Comparison of ENCODE assay signal across 22 cellular contexts in the genomic region with DNA sequence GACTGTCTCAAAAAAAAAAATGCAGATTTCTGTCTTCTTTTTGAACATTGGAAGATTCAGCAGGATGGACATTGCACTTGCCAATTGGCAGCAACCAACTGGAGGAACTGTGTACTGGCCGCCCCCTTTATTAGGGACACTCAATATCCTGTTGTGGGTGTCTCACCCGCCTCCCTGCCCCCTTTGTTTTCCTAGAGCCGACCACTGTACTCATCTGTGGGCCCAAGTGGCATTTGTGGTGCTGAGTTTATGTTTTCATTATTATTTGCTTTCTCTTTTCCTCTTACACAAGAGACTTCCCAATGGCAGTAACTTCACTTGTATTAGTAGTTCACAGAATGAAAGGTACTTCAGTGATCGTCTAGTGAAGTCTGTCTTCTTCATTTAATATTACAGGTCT.
"Had no signal": no experiment of that assay in that cellular context is flagged by ENCODE, and none has a peak within 500 bp of the region (broad histone marks: within the 10 kb centered on the region; RNA-seq: fewer than 3 reads in every experiment).

No MANE protein-coding gene starts in this region.

- ATAC-seq: heart left ventricle; left lobe of liver; lower lobe of right lung; natural killer cell; psoas muscle; right lobe of liver; stimulated activated effector memory CD8-positive, alpha-beta T cell treated with anti-CD3 and anti-CD28 coated beads, Interleukin-12 subunit alpha, Interleukin-12 subunit beta, amount 100 ng/mL, for 72 hours; stimulated activated naive CD8-positive, alpha-beta T cell treated with anti-CD3 and anti-CD28 coated beads, Interleukin-15, Interleukin-2, amounts not matched to agents 100 U/mL and 50 U/mL, for 24 hours had no signal

- H3K36me3 ChIP-seq: transverse colon had no signal

- H3K4me3 Mint-ChIP-seq: endodermal cell; memory B cell; mesothelial cell of epicardium; natural killer cell; stimulated activated effector memory CD8-positive, alpha-beta T cell treated with anti-CD3 and anti-CD28 coated beads, Interleukin-12 subunit alpha, Interleukin-12 subunit beta, amount 100 ng/mL, for 72 hours had no signal

- H3K4me3 ChIP-seq: heart left ventricle, lower lobe of right lung, psoas muscle, right lobe of liver, transverse colon had no signal

- H3K9me3 ChIP-seq: heart left ventricle, lower lobe of right lung, psoas muscle, right lobe of liver, transverse colon had no signal

- DNase-seq: central memory CD4-positive, alpha-beta T cell; dermis blood vessel endothelial cell; effector CD4-positive, alpha-beta T cell; endodermal cell; erythroblast; heart left ventricle; hypothalamus; kidney glomerular epithelial cell; lower lobe of right lung; natural killer cell; occipital lobe; psoas muscle; retina; right lobe of liver; stimulated activated CD4-positive, alpha-beta T cell treated with anti-CD3 and anti-CD28 coated beads, Interleukin-4, amount 100 ng/mL, for 1 hour; stimulated activated CD8-positive, alpha-beta memory T cell treated with anti-CD3 and anti-CD28 coated beads, Interleukin-4, amount 100 ng/mL, for 48 hours; stimulated activated naive CD8-positive, alpha-beta T cell treated with anti-CD3 and anti-CD28 coated beads, Interleukin-15, Interleukin-2, amounts not matched to agents 100 U/mL and 50 U/mL, for 24 hours; transverse colon had no signal

- H3K9me3 Mint-ChIP-seq: endodermal cell; memory B cell; mesothelial cell of epicardium; natural killer cell; stimulated activated effector memory CD8-positive, alpha-beta T cell treated with anti-CD3 and anti-CD28 coated beads, Interleukin-12 subunit alpha, Interleukin-12 subunit beta, amount 100 ng/mL, for 72 hours had no signal

- H3K36me3 Mint-ChIP-seq: memory B cell; natural killer cell; stimulated activated effector memory CD8-positive, alpha-beta T cell treated with anti-CD3 and anti-CD28 coated beads, Interleukin-12 subunit alpha, Interleukin-12 subunit beta, amount 100 ng/mL, for 72 hours had no signal

- H3K4me1 Mint-ChIP-seq: stimulated activated effector memory CD8-positive, alpha-beta T cell treated with anti-CD3 and anti-CD28 coated beads, Interleukin-12 subunit alpha, Interleukin-12 subunit beta, amount 100 ng/mL, for 72 hours had no signal

- H3K27ac Mint-ChIP-seq: endodermal cell; memory B cell; mesothelial cell of epicardium; natural killer cell; stimulated activated effector memory CD8-positive, alpha-beta T cell treated with anti-CD3 and anti-CD28 coated beads, Interleukin-12 subunit alpha, Interleukin-12 subunit beta, amount 100 ng/mL, for 72 hours had no signal

- H3K27me3 ChIP-seq: heart left ventricle, right lobe of liver, transverse colon had no signal

- H3K27ac ChIP-seq: heart left ventricle, lower lobe of right lung, psoas muscle, right lobe of liver, transverse colon had no signal
